8 cellular contexts compared by ENCODE assay signal in the genomic region with DNA sequence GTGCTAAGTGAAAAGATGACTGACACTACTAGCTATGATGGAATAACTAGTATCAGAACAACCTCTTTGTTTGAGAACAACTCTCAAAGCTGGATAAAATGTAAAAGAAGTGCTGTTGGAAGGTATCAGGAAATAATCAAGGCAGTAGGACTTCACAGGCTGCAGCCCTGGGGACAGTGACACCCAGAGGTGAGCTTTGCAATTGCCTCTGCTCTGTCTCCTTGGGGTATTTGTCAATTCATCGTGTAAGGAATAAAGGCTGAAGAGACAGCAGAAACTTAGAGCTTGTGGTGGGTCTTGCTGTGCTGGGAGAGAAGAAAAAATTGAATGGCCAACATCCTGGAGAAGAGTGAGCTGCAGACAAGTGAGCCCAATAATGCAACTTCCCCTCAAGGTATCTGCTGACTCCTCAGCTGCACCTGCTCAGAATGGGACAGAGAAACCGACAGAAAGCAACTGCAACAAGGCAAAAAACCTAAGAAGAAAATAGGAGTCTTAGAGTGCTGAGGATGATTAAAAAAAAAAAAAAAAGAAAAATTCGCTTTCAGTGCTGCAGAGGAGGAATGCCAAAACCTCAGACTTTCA.
DNase-seq lines count a peak whose midpoint lies in the region; ATAC-seq, FAIRE-seq and TF ChIP-seq lines count a peak whose summit lies in the region.

No MANE protein-coding gene starts in this region.

- H3K27me3 ChIP-seq in small intestine (ENCODE audit: control insufficient read depth in 2 of 2, insufficient read depth in 2 of 2, low read length in 2 of 2), result no peaks in the 10 kb centered on the region

- no peak overlapping the region for H3K4me3 ChIP-seq in AG10803 (ENCODE audit: low read length)
- H3K4me3 ChIP-seq in GM12875 (ENCODE audit: low read depth, low read length), result no peak overlapping the region
- no peak overlapping the region for H3K4me3 ChIP-seq in small intestine (ENCODE audit: low read depth in 1 of 2, low read length in 2 of 2)

- no peak for FAIRE-seq in small intestine (lab: Jason Lieb, UNC)

- no peak overlapping the region for H3K27ac ChIP-seq in small intestine (ENCODE audit: low read depth in 1 of 2, low read length in 1 of 2)

- WGBS in small intestine, 3 donors, result 48 to 55% (median 51%) methylated on average over 3 of the region's 3 CpGs

- no peaks in the 10 kb centered on the region for H3K36me3 ChIP-seq in small intestine (ENCODE audit: control insufficient read depth in 2 of 2, insufficient read depth in 2 of 2, low read length in 2 of 2)

- no peaks in the 10 kb centered on the region for H3K4me1 ChIP-seq in small intestine (ENCODE audit: control insufficient read depth in 2 of 2, insufficient read depth in 1 of 2, low read depth in 1 of 2, low read length in 1 of 2)

- H3K9me3 ChIP-seq in small intestine (ENCODE audit: control insufficient read depth, low read depth), result no peaks in the 10 kb centered on the region

- TF ChIP-seq CTCF in AG10803 (conservative IDR thresholded peaks at IDR 0.05; ENCODE audit: low read length) (peak; percentile 81), GM12875 (IDR thresholded peaks at IDR 0.05; ENCODE audit: borderline replicate concordance, insufficient read depth, low read depth, low read length) (peak; percentile 77)

- peak; percentile 30 for DNase-seq in AG10803 (ENCODE audit: low read depth)
- DNase-seq in NCI-H526 treated with DMSO at 0.1 percent for 48 hours (lab: John Stamatoyannopoulos, UW), result peak; percentile 34
- DNase-seq in dermis blood vessel endothelial cell, result peak; percentile 45
- peak; percentile 18 for DNase-seq in small intestine
- no peak for DNase-seq in NCI-H2196 (lab: John Stamatoyannopoulos, UW; ENCODE audit: unreplicated experiment)
- no peak for DNase-seq in NCI-H187 (lab: John Stamatoyannopoulos, UW)

- ATAC-seq in HG02798 (IDR thresholded peaks at IDR 0.05; ENCODE audit: poor library complexity, unreplicated experiment), result peak; percentile 84

Comparison
In these comparisons a context has a peak if more than half of its experiments do, and no peak if none do; other contexts are left out.
1. DNase-seq: peak in AG10803 (single experiment), NCI-H526 treated with DMSO at 0.1 percent for 48 hours (single experiment), dermis blood vessel endothelial cell (single experiment) and small intestine (single experiment); none in NCI-H2196 (single experiment) and NCI-H187 (0 of 2).